In the genomic region with DNA sequence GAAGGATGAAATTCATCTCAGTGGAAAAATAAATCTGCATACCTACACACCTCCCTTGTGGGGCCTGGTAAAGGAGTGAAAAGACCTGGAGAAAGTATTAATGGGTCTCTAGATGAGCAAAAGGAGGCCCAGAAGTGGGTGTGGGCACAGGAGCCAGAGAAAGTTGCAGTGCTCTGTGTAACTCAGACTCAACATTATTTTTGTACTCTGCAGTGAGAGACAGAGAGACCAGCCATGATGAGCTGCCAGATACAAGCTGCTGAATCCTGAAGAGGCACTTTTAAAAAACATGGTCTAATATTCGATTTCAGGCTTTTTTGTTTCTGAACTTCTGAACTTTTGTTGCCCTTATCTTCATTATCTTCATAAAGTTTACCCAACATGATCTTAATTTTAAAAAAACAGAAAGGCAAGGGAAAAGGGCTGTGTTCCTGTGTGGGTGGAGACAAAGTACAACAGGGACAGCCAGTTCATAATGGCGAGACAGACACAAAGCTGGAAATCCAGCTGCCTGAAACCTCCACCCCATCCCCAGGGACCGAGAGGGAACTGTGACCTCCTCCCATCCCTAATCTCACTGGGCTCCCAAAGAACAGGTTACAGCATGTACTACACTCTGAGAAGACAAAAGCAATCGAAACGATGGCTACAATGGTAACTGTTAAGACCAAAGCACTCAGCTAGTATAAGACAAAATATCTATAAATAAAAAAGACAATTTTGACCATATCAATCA, we compare ENCODE assay signal across 1 cellular context.
TF ChIP-seq lines count a peak whose summit lies in the region.

No MANE protein-coding gene starts in this region.

TF ChIP-seq in IMR-90, 13 proteins besides CTCF, POLR2A, EP300 and RAD21 (continued from another document):
- TF ChIP-seq USF2 (IDR thresholded peaks at IDR 0.05; ENCODE audit: low read depth, low read length): no peak
- TF ChIP-seq, protein P1, sequence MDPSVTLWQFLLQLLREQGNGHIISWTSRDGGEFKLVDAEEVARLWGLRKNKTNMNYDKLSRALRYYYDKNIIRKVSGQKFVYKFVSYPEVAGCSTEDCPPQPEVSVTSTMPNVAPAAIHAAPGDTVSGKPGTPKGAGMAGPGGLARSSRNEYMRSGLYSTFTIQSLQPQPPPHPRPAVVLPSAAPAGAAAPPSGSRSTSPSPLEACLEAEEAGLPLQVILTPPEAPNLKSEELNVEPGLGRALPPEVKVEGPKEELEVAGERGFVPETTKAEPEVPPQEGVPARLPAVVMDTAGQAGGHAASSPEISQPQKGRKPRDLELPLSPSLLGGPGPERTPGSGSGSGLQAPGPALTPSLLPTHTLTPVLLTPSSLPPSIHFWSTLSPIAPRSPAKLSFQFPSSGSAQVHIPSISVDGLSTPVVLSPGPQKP (IDR thresholded peaks at IDR 0.05; ENCODE audit: borderline replicate concordance, low read depth, low read length): no peak
- no peak for TF ChIP-seq BHLHE40 (IDR thresholded peaks at IDR 0.05; ENCODE audit: low read depth, low read length)
- no peak for TF ChIP-seq RFX5 (IDR thresholded peaks at IDR 0.05; ENCODE audit: low read depth, low read length)
- TF ChIP-seq NFE2L2 (IDR thresholded peaks at IDR 0.05; ENCODE audit: low read depth, low read length): no peak
- no peak for TF ChIP-seq MXI1 (IDR thresholded peaks at IDR 0.05; ENCODE audit: borderline replicate concordance, low read depth, low read length)
- TF ChIP-seq SMC3 (IDR thresholded peaks at IDR 0.05; ENCODE audit: low read depth, low read length): no peak
- no peak for TF ChIP-seq RCOR1 (IDR thresholded peaks at IDR 0.05; ENCODE audit: insufficient replicate concordance, low read length)
